Comparison of ENCODE assay signal across 8 cellular contexts in the genomic region with DNA sequence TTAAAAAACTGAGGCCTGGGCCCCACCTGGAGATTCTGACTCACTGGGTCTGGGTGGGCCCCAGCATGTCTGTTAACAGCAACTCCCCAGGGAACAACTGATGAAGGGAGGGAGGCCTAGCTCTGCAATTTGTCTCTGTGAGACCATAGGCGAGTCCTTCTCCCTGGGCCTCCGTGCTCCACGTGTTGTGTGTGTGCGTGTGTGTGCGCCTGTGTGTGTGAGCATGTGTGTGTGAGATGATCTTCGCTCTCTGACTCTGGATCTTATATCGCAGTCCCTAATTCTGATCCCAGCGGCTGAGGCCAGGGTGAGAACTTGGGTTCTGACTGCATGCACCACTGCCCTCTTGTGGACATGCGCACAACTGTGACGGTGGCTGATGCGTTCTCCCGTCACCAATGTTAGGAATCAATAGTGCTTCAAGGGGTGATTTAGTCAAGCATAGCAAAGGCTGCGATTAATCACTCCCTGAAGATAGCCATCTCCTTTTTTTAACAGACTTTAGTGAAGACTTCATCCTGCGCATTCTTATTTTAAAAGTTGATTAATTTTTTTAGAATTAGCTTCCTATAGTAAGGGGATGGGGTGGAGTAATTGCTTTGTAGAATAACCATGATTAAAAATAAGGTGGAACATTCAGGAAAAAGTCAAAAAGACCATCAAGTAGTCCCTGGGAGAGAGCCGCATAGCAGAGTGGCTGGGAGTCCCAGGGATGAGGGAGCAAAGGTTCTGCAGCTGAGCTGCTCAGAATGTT.
DNase-seq lines count a peak whose midpoint lies in the region; ATAC-seq and TF ChIP-seq lines count a peak whose summit lies in the region.

No MANE protein-coding gene starts in this region.

- no peak overlapping the region for H3K4me3 ChIP-seq in AG04449 (ENCODE audit: low read depth, low read length)

- peak; percentile 82 for TF ChIP-seq CTCF in AG04449 (IDR thresholded peaks at IDR 0.05; ENCODE audit: insufficient read depth, low read length, missing control alignments)

- DNase-seq in AG04449 (ENCODE audit: low read depth, low spot score) (no peak), NCI-H2171 treated with DMSO at 0.1 percent for 48 hours (lab: John Stamatoyannopoulos, UW) (peak; percentile 82), left colon (peak; percentile 70 to 88)
- peak; percentile 49 to 64 (median 54) for DNase-seq in activated CD4-positive, CD25-positive, alpha-beta regulatory T cell (lab: John Stamatoyannopoulos, UW)
- DNase-seq in central memory CD4-positive, alpha-beta T cell: peak; percentile 56
- peak; percentile 85 for DNase-seq in stimulated activated CD4-positive, alpha-beta T cell treated with anti-CD3 and anti-CD28 coated beads, Interleukin-4, amount 100 ng/mL, for 24 hours

- ATAC-seq in GM18858 (IDR thresholded peaks at IDR 0.05; ENCODE audit: unreplicated experiment) (peak; percentile 83), HG03108 (IDR thresholded peaks at IDR 0.05; ENCODE audit: unreplicated experiment) (peak; percentile 76), left colon (peak; percentile 84)

- POLR2A ChIA-PET in AG04449 (lab: Yijun Ruan, JAX): no interaction called here

- CTCF ChIA-PET in AG04449 (lab: Yijun Ruan, JAX): interaction anchor here (0.5 to 14.8 kb wide), 44 partner anchors 8 to 1504 kb away, joined by 3 to 331 read pairs (median 4); no protein-coding TSS in a partner anchor

- intact Hi-C loops in left colon (cut with DNase I, micrococcal nuclease): loop anchor here (2.0 to 5.0 kb wide), 2 partner anchors 135 to 137 kb away; no protein-coding TSS in a partner anchor
